ENCODE assay signal across 9 cellular contexts in the genomic region with DNA sequence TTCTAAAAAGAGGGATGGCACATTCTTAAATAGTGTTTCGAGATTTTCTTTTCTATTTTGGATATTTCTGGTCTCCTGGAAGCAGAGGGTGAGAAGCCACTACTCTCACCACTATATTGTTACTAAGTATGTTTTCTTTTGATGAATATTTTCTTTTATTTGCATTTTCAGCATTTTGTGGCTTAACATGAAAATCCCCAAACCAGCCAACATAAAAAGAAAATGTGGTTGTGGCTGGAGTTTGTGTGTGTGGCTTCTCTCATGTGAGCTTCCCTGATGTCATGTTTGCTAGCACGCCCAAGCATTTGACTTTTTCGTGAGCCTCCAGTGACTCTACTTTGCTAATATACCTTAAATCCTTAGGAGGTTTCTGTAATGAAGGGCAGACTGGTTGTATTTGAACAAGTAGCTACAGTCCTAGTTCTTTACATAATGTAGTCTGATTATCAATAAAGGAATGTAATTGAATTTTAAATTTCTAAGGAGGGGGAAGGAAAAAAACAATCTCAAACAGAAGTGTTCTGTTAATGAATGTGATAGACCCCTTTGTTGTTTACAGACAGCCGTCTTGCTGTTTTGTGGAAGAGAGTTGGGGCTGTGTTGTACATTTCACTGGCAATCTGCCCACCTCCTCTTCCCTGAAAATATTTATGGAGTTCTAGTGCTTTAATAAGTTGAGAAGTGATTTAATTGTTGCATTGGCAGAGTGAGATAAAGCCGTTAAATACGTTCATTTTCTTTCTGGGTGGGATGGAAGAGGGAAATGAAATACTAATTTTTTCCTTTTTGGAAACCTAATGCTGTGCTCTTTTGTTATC.
DNase-seq lines count a peak whose midpoint lies in the region; ATAC-seq and TF ChIP-seq lines count a peak whose summit lies in the region.
"Had no signal": no experiment of that assay in that cellular context is flagged by ENCODE, and none has a peak within 500 bp of the region (broad histone marks: within the 10 kb centered on the region; RNA-seq: fewer than 3 reads in every experiment).

No MANE protein-coding gene starts in this region.

- peak; percentile 71 for ATAC-seq in GM18499 (IDR thresholded peaks at IDR 0.05; ENCODE audit: insufficient read depth, unreplicated experiment)
- peak; percentile 78 for ATAC-seq in GM19372 (IDR thresholded peaks at IDR 0.05; ENCODE audit: low read depth, unreplicated experiment)
- peak; percentile 79 for ATAC-seq in HG03039 (IDR thresholded peaks at IDR 0.05; ENCODE audit: unreplicated experiment)
- ATAC-seq in aorta (ENCODE audit: low FRiP score): no peak

- peaks cover 3% of the 10 kb centered on the region for H3K4me1 Mint-ChIP-seq in activated naive CD8-positive, alpha-beta T cell treated with anti-CD3 and anti-CD28 coated beads for 36 hours
- H3K4me1 Mint-ChIP-seq: T-cell had no signal

- POLR2A ChIA-PET in HEK293T (lab: Yijun Ruan, JAX): interaction anchor here (2.0 to 2.2 kb wide), 2 partner anchors 162 kb away, joined by 7 to 9 read pairs; partner anchors contain the start of gene PRMT9

- CTCF ChIA-PET in HEK293T (lab: Yijun Ruan, JAX): interaction anchor here (0.6 to 2.4 kb wide), 3 partner anchors 20 to 116 kb away, joined by 5 to 14 read pairs (median 8); no protein-coding TSS in a partner anchor

- peak; percentile 36 for DNase-seq in activated naive CD8-positive, alpha-beta T cell treated with anti-CD3 and anti-CD28 coated beads for 36 hours
- DNase-seq in aorta: no peak
- no peak for DNase-seq in AG20443 (ENCODE audit: low spot score)
- no peak for DNase-seq in DMS79 (lab: John Stamatoyannopoulos, UW)
- no peak for DNase-seq in HEK293T (ENCODE audit: extremely low spot score)

- peaks cover 6% of the 10 kb centered on the region in 2 donors for H3K4me1 ChIP-seq in aorta (ENCODE audit: control insufficient read depth in 1 of 2, insufficient read depth in 2 of 2, low read length in 2 of 2)

- H3K27ac Mint-ChIP-seq in activated naive CD8-positive, alpha-beta T cell treated with anti-CD3 and anti-CD28 coated beads for 36 hours: no peak overlapping the region
- H3K27ac Mint-ChIP-seq: T-cell had no signal

- H3K9me3 ChIP-seq in aorta (ENCODE audit: control insufficient read depth, low read length): no peaks in the 10 kb centered on the region

- no peaks in the 10 kb centered on the region for H3K27me3 ChIP-seq in aorta (ENCODE audit: control insufficient read depth in 1 of 2, insufficient read depth in 2 of 2, low read length in 1 of 2)

- no peaks in the 10 kb centered on the region for H3K9me3 Mint-ChIP-seq in activated naive CD8-positive, alpha-beta T cell treated with anti-CD3 and anti-CD28 coated beads for 36 hours
- H3K9me3 Mint-ChIP-seq: T-cell had no signal

- H3K4me3 ChIP-seq in aorta (ENCODE audit: low read length in 2 of 2): no peak overlapping the region

- H3K4me3 Mint-ChIP-seq in activated naive CD8-positive, alpha-beta T cell treated with anti-CD3 and anti-CD28 coated beads for 36 hours: no peak overlapping the region
- H3K4me3 Mint-ChIP-seq: T-cell had no signal

- no peaks in the 10 kb centered on the region for H3K27me3 Mint-ChIP-seq in activated naive CD8-positive, alpha-beta T cell treated with anti-CD3 and anti-CD28 coated beads for 36 hours
- H3K27me3 Mint-ChIP-seq: T-cell had no signal

- no peak overlapping the region for H3K27ac ChIP-seq in aorta (ENCODE audit: low read depth in 1 of 2, low read length in 2 of 2)

- H3K36me3 ChIP-seq in aorta (ENCODE audit: control insufficient read depth in 1 of 2, insufficient read depth in 2 of 2, low read length in 1 of 2): peaks cover 0 to 4% of the 10 kb centered on the region in 2 donors

- 73 to 75% methylated on average over 6 of the region's 6 CpGs for WGBS in aorta, 2 donors

- intact Hi-C loops in aorta (cut with DNase I): no loop called here

- H3K36me3 Mint-ChIP-seq in activated naive CD8-positive, alpha-beta T cell treated with anti-CD3 and anti-CD28 coated beads for 36 hours: peaks cover 17% of the 10 kb centered on the region

TF ChIP-seq in HEK293T, 16 proteins besides CTCF, POLR2A, EP300 and RAD21:
- TF ChIP-seq TARDBP (IDR thresholded peaks at IDR 0.05) (no peak), LEF1 (IDR thresholded peaks at IDR 0.05; ENCODE audit: borderline replicate concordance) (no peak), PKNOX1 (IDR thresholded peaks at IDR 0.05) (no peak), BHLHE40 (IDR thresholded peaks at IDR 0.05; ENCODE audit: borderline replicate concordance) (no peak), FOXM1 (IDR thresholded peaks at IDR 0.05; ENCODE audit: borderline replicate concordance) (no peak), HDGF (IDR thresholded peaks at IDR 0.05; ENCODE audit: borderline replicate concordance) (no peak), FOXK2 (IDR thresholded peaks at IDR 0.05) (no peak), CTBP1 (IDR thresholded peaks at IDR 0.05; ENCODE audit: borderline replicate concordance) (no peak), ARNT (IDR thresholded peaks at IDR 0.05) (no peak), NFRKB (IDR thresholded peaks at IDR 0.05) (no peak), L3MBTL2 (conservative IDR thresholded peaks at IDR 0.05) (no peak), ZNF384 (IDR thresholded peaks at IDR 0.05) (no peak)
